In genomic region chr1:27601321-27601770, GRCh38 we compare ENCODE assay signal across 8 cellular contexts. TPM values are rescaled to one million over a fixed set of nuclear protein-coding genes. Genes with fewer than 3 reads are reported as not detected.
DNase-seq lines count a peak whose midpoint lies in the region; ATAC-seq and TF ChIP-seq lines count a peak whose summit lies in the region.

No MANE protein-coding gene starts in this region.

- H3K4me3 ChIP-seq in astrocyte of the cerebellum (ENCODE audit: low read depth, low read length) (peak overlapping the region; percentile 87), left lung (peak overlapping the region; percentile 78 to 79)

- peaks cover 0 to 18% of the 10 kb centered on the region in 2 donors for H3K27me3 ChIP-seq in left lung

- POLR2A ChIA-PET in activated CD4-positive, alpha-beta T cell treated with anti-CD3 and anti-CD28 coated beads for 36 hours (lab: Charles Lee) = no interaction called here

- no peaks in the 10 kb centered on the region for H3K36me3 Mint-ChIP-seq in activated CD4-positive, alpha-beta T cell treated with anti-CD3 and anti-CD28 coated beads for 36 hours (ENCODE audit: low read depth)

- no peaks in the 10 kb centered on the region for H3K36me3 ChIP-seq in left lung

- H3K27ac Mint-ChIP-seq in activated CD4-positive, alpha-beta T cell treated with anti-CD3 and anti-CD28 coated beads for 36 hours = no peak overlapping the region

- H3K9me3 ChIP-seq in left lung = no peaks in the 10 kb centered on the region

- in situ Hi-C loops in astrocyte of the cerebellum (cut with HindIII; ENCODE audit: low sequenced_read_pairs) = loop anchor here (10.0 kb wide), 1 partner anchor 47 kb away; no protein-coding TSS in a partner anchor

- no peaks in the 10 kb centered on the region for H3K27me3 Mint-ChIP-seq in activated CD4-positive, alpha-beta T cell treated with anti-CD3 and anti-CD28 coated beads for 36 hours

- H3K27ac ChIP-seq in left lung = peak overlapping the region; percentile 83 to 88
- peak overlapping the region; percentile 78 for H3K27ac ChIP-seq in temporal lobe (ENCODE audit: low read depth, low read length)

- H3K4me1 ChIP-seq in left lung = peaks cover 46 to 73% of the 10 kb centered on the region in 2 donors

- ATAC-seq in activated CD4-positive, alpha-beta T cell treated with anti-CD3 and anti-CD28 coated beads for 36 hours = no peak
- ATAC-seq in left lung = no peak
- no peak for ATAC-seq in HG03457 (IDR thresholded peaks at IDR 0.05; ENCODE audit: unreplicated experiment)

- TF ChIP-seq CTCF in astrocyte of the cerebellum (IDR thresholded peaks at IDR 0.05; ENCODE audit: low read depth, low read length, missing control alignments) (no peak), left lung (IDR thresholded peaks at IDR 0.05) (no peak)

- CTCF ChIA-PET in activated CD4-positive, alpha-beta T cell treated with anti-CD3 and anti-CD28 coated beads for 36 hours (lab: Charles Lee) = interaction anchor here (0.7 to 2.3 kb wide), 8 partner anchors 45 to 301 kb away, joined by 3 to 14 read pairs (median 4); no protein-coding TSS in a partner anchor

- no peak for DNase-seq in activated CD4-positive, alpha-beta T cell treated with anti-CD3 and anti-CD28 coated beads for 36 hours
- DNase-seq in activated CD4-positive, alpha-beta T cell treated with anti-CD3 and anti-CD28 coated beads, Interleukin-2, amount 50 U/mL, for 48 hours = no peak
- DNase-seq in astrocyte of the cerebellum (ENCODE audit: low read depth) (no peak), left lung (no peak), putamen (ENCODE audit: low spot score) (no peak), NCI-H187 treated with DMSO at 0.1 percent for 48 hours (lab: John Stamatoyannopoulos, UW) (no peak)

- peak overlapping the region; percentile 34 for H3K4me3 Mint-ChIP-seq in activated CD4-positive, alpha-beta T cell treated with anti-CD3 and anti-CD28 coated beads for 36 hours

- peaks cover 37% of the 10 kb centered on the region for H3K4me1 Mint-ChIP-seq in activated CD4-positive, alpha-beta T cell treated with anti-CD3 and anti-CD28 coated beads for 36 hours

- intact Hi-C loops in activated CD4-positive, alpha-beta T cell treated with anti-CD3 and anti-CD28 coated beads for 36 hours (cut with DNase I, micrococcal nuclease) = loop anchor here in 1 of 2 experiments (10.0 kb wide), 1 partner anchor 277 kb away; the partner anchor contains the start of gene TMEM222
- intact Hi-C loops in left lung (cut with DNase I) = loop anchor here in 1 of 2 donors (5.0 kb wide), 1 partner anchor 44 kb away; no protein-coding TSS in a partner anchor

- no peaks in the 10 kb centered on the region for H3K9me3 Mint-ChIP-seq in activated CD4-positive, alpha-beta T cell treated with anti-CD3 and anti-CD28 coated beads for 36 hours (ENCODE audit: low read depth)

RNA-seq across cellular contexts. Expression of gene AHDC1, which starts 2.6 kb away (rescaled TPM):
- total RNA-seq in activated CD4-positive, alpha-beta T cell treated with anti-CD3 and anti-CD28 coated beads for 36 hours = 10 to 100 TPM; 10.3 to 12.1 TPM
- total RNA-seq in left lung (10 to 100 TPM; 35.5 to 38.0 TPM), temporal lobe (16.5 TPM)

RNA-seq across cellular contexts. Expression of gene FGR, which starts 33.6 kb away (rescaled TPM):
- total RNA-seq in activated CD4-positive, alpha-beta T cell treated with anti-CD3 and anti-CD28 coated beads for 36 hours = under 1 TPM in 1 of 2 experiments, not detected in 1; 0.11 TPM
- total RNA-seq in left lung (100 to 1,000 TPM in 1 of 2 donors, 10 to 100 TPM in 1; 44.6 to 126 TPM), temporal lobe (1.7 TPM)

Comparison
In these comparisons a context has a peak if more than half of its experiments do, and no peak if none do; other contexts are left out.
1. RNA of gene FGR, which starts 33.6 kb away (total RNA-seq): 44.6 to 126 TPM in left lung; 1.7 TPM in temporal lobe (single experiment) and 0.11 TPM in activated CD4-positive, alpha-beta T cell treated with anti-CD3 and anti-CD28 coated beads for 36 hours; every median in the first group is over 10 times any median in the second.